In the genomic region with DNA sequence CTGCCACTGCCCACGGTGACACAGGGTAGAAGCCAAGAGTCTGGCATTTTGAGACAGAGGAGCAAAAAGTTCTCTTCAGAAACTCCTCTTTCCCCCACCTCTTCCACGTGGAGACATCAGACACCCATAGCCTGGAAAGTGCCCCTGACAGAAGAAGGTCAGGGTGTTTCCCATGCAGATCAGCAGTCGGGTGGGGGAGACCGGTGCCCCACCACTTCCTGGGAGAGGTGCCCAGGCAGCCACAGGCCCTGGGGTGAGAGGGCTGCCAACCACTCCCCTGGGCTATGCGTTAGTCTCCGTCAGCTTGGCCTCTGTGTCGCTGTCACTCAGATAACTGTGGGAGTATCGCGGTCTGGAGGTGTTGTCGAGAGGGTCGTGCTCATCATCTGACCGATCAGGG, we compare ENCODE assay signal across 23 cellular contexts.
"Had no signal": no experiment of that assay in that cellular context is flagged by ENCODE, and none has a peak within 500 bp of the region (broad histone marks: within the 10 kb centered on the region; RNA-seq: fewer than 3 reads in every experiment).

No MANE protein-coding gene starts in this region.

- H3K4me1 ChIP-seq: lower lobe of right lung had no signal

- ATAC-seq: activated CD4-positive, alpha-beta T cell treated with anti-CD3 and anti-CD28 coated beads for 36 hours; activated T-cell treated with anti-CD3 and anti-CD28 coated beads, Interleukin-2, amount 50 U/mL, for 72 hours; esophagus mucosa; left colon; lower lobe of right lung; mucosa of descending colon; stimulated activated naive CD8-positive, alpha-beta T cell treated with anti-CD3 and anti-CD28 coated beads, Interleukin-15, amount 100 ng/mL, for 72 hours had no signal

- H3K4me1 Mint-ChIP-seq: activated B cell treated with CpG ODN at 0.5 μM for 24 hours; activated CD4-positive, alpha-beta T cell treated with anti-CD3 and anti-CD28 coated beads for 36 hours; stimulated activated naive CD8-positive, alpha-beta T cell treated with anti-CD3 and anti-CD28 coated beads, Interleukin-15, amount 100 ng/mL, for 72 hours had no signal

- DNase-seq: activated B cell treated with CpG ODN at 0.5 μM for 24 hours; activated CD4-positive, alpha-beta memory T cell treated with anti-CD3 and anti-CD28 coated beads for 36 hours; activated CD4-positive, alpha-beta T cell treated with anti-CD3 and anti-CD28 coated beads for 36 hours; activated effector memory CD4-positive, alpha-beta T cell treated with Interleukin-2 at 50 U/mL for 16 hours; activated naive CD4-positive, alpha-beta T cell treated with anti-CD3 and anti-CD28 coated beads for 36 hours; activated T-cell treated with anti-CD3 and anti-CD28 coated beads, Interleukin-2, amount 50 U/mL, for 72 hours; dermis blood vessel endothelial cell; effector CD8-positive, alpha-beta T cell; foreskin melanocyte; islet precursor cell; left colon; lower lobe of right lung; mesendoderm; naive B cell; stimulated activated CD4-positive, alpha-beta T cell treated with anti-CD3 and anti-CD28 coated beads, Interleukin-1b, Interleukin-23, amount 100 ng/mL, for 48 hours; stimulated activated naive CD8-positive, alpha-beta T cell treated with anti-CD3 and anti-CD28 coated beads, Interleukin-15, amount 100 ng/mL, for 72 hours; T1000; tibial artery had no signal

- H3K27ac Mint-ChIP-seq: activated B cell treated with CpG ODN at 0.5 μM for 24 hours; activated CD4-positive, alpha-beta memory T cell treated with anti-CD3 and anti-CD28 coated beads for 36 hours; activated CD4-positive, alpha-beta T cell treated with anti-CD3 and anti-CD28 coated beads for 36 hours; activated naive CD4-positive, alpha-beta T cell treated with anti-CD3 and anti-CD28 coated beads for 36 hours; activated T-cell treated with anti-CD3 and anti-CD28 coated beads, Interleukin-2, amount 50 U/mL, for 72 hours; progenitor cell of endocrine pancreas; stimulated activated naive CD8-positive, alpha-beta T cell treated with anti-CD3 and anti-CD28 coated beads, Interleukin-15, amount 100 ng/mL, for 72 hours; T-helper 1 cell treated with Interleukin-12 subunit alpha and Interleukin-12 subunit beta and Interleukin-4 antibody, amounts not matched to agents 30 μg/mL and 1 μg/mL, for 36 hours had no signal

- H3K4me3 Mint-ChIP-seq: activated B cell treated with CpG ODN at 0.5 μM for 24 hours; activated CD4-positive, alpha-beta memory T cell treated with anti-CD3 and anti-CD28 coated beads for 36 hours; activated CD4-positive, alpha-beta T cell treated with anti-CD3 and anti-CD28 coated beads for 36 hours; activated naive CD4-positive, alpha-beta T cell treated with anti-CD3 and anti-CD28 coated beads for 36 hours; activated T-cell treated with anti-CD3 and anti-CD28 coated beads, Interleukin-2, amount 50 U/mL, for 72 hours; naive B cell; stimulated activated naive CD8-positive, alpha-beta T cell treated with anti-CD3 and anti-CD28 coated beads, Interleukin-15, amount 100 ng/mL, for 72 hours; T-helper 1 cell treated with Interleukin-12 subunit alpha and Interleukin-12 subunit beta and Interleukin-4 antibody, amounts not matched to agents 30 μg/mL and 1 μg/mL, for 36 hours had no signal

- H3K27me3 Mint-ChIP-seq: activated B cell treated with CpG ODN at 0.5 μM for 24 hours; activated CD4-positive, alpha-beta memory T cell treated with anti-CD3 and anti-CD28 coated beads for 36 hours; activated CD4-positive, alpha-beta T cell treated with anti-CD3 and anti-CD28 coated beads for 36 hours; naive B cell; progenitor cell of endocrine pancreas; stimulated activated naive CD8-positive, alpha-beta T cell treated with anti-CD3 and anti-CD28 coated beads, Interleukin-15, amount 100 ng/mL, for 72 hours had no signal

- H3K9me3 ChIP-seq: lower lobe of right lung, mucosa of descending colon, tibial artery had no signal

- H3K36me3 Mint-ChIP-seq: activated CD4-positive, alpha-beta memory T cell treated with anti-CD3 and anti-CD28 coated beads for 36 hours had no signal

- H3K4me3 ChIP-seq: lower lobe of right lung, mucosa of descending colon, skin epidermis, tibial artery had no signal

- H3K9me3 Mint-ChIP-seq: activated B cell treated with CpG ODN at 0.5 μM for 24 hours; activated CD4-positive, alpha-beta memory T cell treated with anti-CD3 and anti-CD28 coated beads for 36 hours; activated naive CD4-positive, alpha-beta T cell treated with anti-CD3 and anti-CD28 coated beads for 36 hours; activated T-cell treated with anti-CD3 and anti-CD28 coated beads, Interleukin-2, amount 50 U/mL, for 72 hours; naive B cell; stimulated activated naive CD8-positive, alpha-beta T cell treated with anti-CD3 and anti-CD28 coated beads, Interleukin-15, amount 100 ng/mL, for 72 hours; T-helper 1 cell treated with Interleukin-12 subunit alpha and Interleukin-12 subunit beta and Interleukin-4 antibody, amounts not matched to agents 30 μg/mL and 1 μg/mL, for 36 hours had no signal

- H3K27ac ChIP-seq: lower lobe of right lung, skin epidermis, tibial artery had no signal
